In genomic region chr15:89358435-89358754, GRCh38 we compare ENCODE assay signal across 9 cellular contexts. TPM values are rescaled to one million over a fixed set of nuclear protein-coding genes. Genes with fewer than 3 reads are reported as not detected.
DNase-seq lines count a peak whose midpoint lies in the region; TF ChIP-seq lines count a peak whose summit lies in the region.
"Had no signal": no experiment of that assay in that cellular context is flagged by ENCODE, and none has a peak within 500 bp of the region (broad histone marks: within the 10 kb centered on the region; RNA-seq: fewer than 3 reads in every experiment).

No MANE protein-coding gene starts in this region.

- H3K36me3 ChIP-seq in Peyer's patch (no peaks in the 10 kb centered on the region), subcutaneous abdominal adipose tissue (ENCODE audit: control insufficient read depth in 5 of 5, insufficient read depth in 5 of 5, low read length in 5 of 5) (no peaks in the 10 kb centered on the region)

- H3K27ac Mint-ChIP-seq in T-helper 1 cell treated with Interleukin-12 subunit alpha and Interleukin-12 subunit beta and Interleukin-4 antibody, amounts not matched to agents 30 μg/mL and 1 μg/mL, for 36 hours = no peak overlapping the region

- H3K27me3 ChIP-seq in Peyer's patch (peaks cover 0 to 37% of the 10 kb centered on the region in 2 donors), subcutaneous abdominal adipose tissue (ENCODE audit: control insufficient read depth in 5 of 5, insufficient read depth in 4 of 5, low read length in 5 of 5) (peaks cover 40 to 78% (median 71%) of the 10 kb centered on the region in 5 donors)

- H3K9me3 Mint-ChIP-seq in T-helper 1 cell treated with Interleukin-12 subunit alpha and Interleukin-12 subunit beta and Interleukin-4 antibody, amounts not matched to agents 30 μg/mL and 1 μg/mL, for 36 hours = no peaks in the 10 kb centered on the region

- no peak overlapping the region for H3K9ac ChIP-seq in subcutaneous abdominal adipose tissue (ENCODE audit: low read length in 5 of 5)

- H3K9me3 ChIP-seq in Peyer's patch (no peaks in the 10 kb centered on the region), subcutaneous abdominal adipose tissue (ENCODE audit: control insufficient read depth in 5 of 5, low read length in 5 of 5) (no peaks in the 10 kb centered on the region)

- peak overlapping the region; percentile 33 to 57 (median 51) for H3K4me3 ChIP-seq in Peyer's patch
- H3K4me3 ChIP-seq in foreskin fibroblast (ENCODE audit: low read depth in 1 of 2, low read length in 2 of 2) = peak overlapping the region; percentile 34 to 56
- H3K4me3 ChIP-seq in subcutaneous abdominal adipose tissue (ENCODE audit: low read depth in 1 of 5, low read length in 5 of 5) = peak overlapping the region in 4 of 5 donors; percentile 54 to 69 (median 62)

- DNase-seq in T-helper 1 cell (no peak), Peyer's patch (peak in 1 of 3 donors; percentile 52), foreskin fibroblast (no peak), NCI-H1694 treated with DMSO at 0.1 percent for 48 hours (lab: John Stamatoyannopoulos, UW) (no peak), inferior parietal cortex (ENCODE audit: extremely low spot score) (no peak), substantia nigra (lab: John Stamatoyannopoulos, UW) (no peak)

- no peak overlapping the region for H3K27ac ChIP-seq in Peyer's patch
- H3K27ac ChIP-seq in subcutaneous abdominal adipose tissue (ENCODE audit: low read depth, low read length) = no peak overlapping the region
- H3K27ac ChIP-seq in substantia nigra (ENCODE audit: low read depth, low read length, poor library complexity, severe bottlenecking) = no peak overlapping the region
- H3K27ac ChIP-seq: 22Rv1 had no signal

- H3K36me3 Mint-ChIP-seq in T-helper 1 cell treated with Interleukin-12 subunit alpha and Interleukin-12 subunit beta and Interleukin-4 antibody, amounts not matched to agents 30 μg/mL and 1 μg/mL, for 36 hours (ENCODE audit: low read depth) = no peaks in the 10 kb centered on the region

- peak in 1 of 6 experiments; percentile 93 for TF ChIP-seq CTCF in Peyer's patch (IDR thresholded peaks at IDR 0.05)
- no peak for TF ChIP-seq CTCF in foreskin fibroblast (IDR thresholded peaks at IDR 0.05; ENCODE audit: low read depth, low read length)

- no peak for TF ChIP-seq POLR2A in Peyer's patch (IDR thresholded peaks at IDR 0.05)

- H3K27me3 Mint-ChIP-seq in T-helper 1 cell treated with Interleukin-12 subunit alpha and Interleukin-12 subunit beta and Interleukin-4 antibody, amounts not matched to agents 30 μg/mL and 1 μg/mL, for 36 hours (ENCODE audit: low read depth) = peaks cover 80% of the 10 kb centered on the region

- peaks cover 6% of the 10 kb centered on the region for H3K4me1 Mint-ChIP-seq in T-helper 1 cell treated with Interleukin-12 subunit alpha and Interleukin-12 subunit beta and Interleukin-4 antibody, amounts not matched to agents 30 μg/mL and 1 μg/mL, for 36 hours (ENCODE audit: low read depth)

- peaks cover 6 to 20% (median 15%) of the 10 kb centered on the region in 4 donors for H3K4me1 ChIP-seq in Peyer's patch
- H3K4me1 ChIP-seq in subcutaneous abdominal adipose tissue (ENCODE audit: control insufficient read depth in 5 of 5, insufficient read depth in 5 of 5, low read length in 5 of 5) = peaks cover 0 to 31% (median 14%) of the 10 kb centered on the region in 5 donors

- H3K4me3 Mint-ChIP-seq in T-helper 1 cell treated with Interleukin-12 subunit alpha and Interleukin-12 subunit beta and Interleukin-4 antibody, amounts not matched to agents 30 μg/mL and 1 μg/mL, for 36 hours = peak overlapping the region; percentile 75

RNA-seq across cellular contexts. Expression of gene POLG, which starts 23.8 kb away (rescaled TPM):
- total RNA-seq in Peyer's patch = 100 to 1,000 TPM in 3 of 4 donors, 10 to 100 TPM in 1; 63.7 to 136 (median 120) TPM
